In the genomic region with DNA sequence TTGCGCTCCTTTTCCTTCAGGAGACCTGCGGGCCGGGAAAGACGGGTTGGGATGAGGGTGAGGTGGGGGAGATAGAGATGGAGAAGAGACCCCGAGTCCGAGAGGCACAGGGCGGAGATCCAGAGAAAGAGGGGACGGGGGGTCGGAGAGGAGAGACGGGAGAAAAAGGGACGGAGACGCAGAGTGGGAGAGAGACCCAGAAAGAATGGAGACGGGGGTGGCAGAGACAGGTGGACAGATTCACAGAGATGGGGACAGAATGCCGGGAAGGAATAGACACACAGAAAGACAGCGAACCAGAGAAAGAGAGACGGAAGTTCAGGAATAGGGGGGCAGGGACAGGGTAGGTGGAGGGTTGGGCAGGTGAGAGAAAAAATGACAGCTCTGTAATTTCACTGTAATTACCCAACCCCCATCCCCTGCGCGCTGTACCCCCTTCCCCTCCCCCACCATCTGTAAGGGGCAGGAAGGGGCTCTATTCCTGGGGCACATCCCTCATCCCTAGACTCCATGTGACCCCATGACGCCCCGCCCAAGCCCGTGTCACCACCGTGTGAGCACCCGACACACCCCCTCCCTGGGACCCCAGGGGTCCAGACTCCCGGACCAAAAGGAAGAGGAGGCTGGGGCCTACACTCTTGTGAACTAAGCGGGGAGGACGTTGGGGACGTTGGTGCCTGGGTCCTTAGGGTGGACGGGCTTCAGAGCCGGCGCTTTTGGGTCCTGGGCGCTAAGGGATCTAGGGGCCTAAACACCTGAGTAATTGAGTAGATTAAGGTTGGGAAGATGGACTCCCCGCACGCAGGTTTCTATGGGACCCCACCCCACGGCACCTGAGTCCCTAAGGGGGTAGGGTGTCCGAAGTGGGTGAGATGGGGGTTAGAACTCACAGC, we compare ENCODE assay signal across 1 cellular context.
A peak's percentile ranks its signal among the peaks of the same experiment; 100 is the strongest.
TF ChIP-seq lines count a peak whose summit lies in the region.

No MANE protein-coding gene starts in this region.

TF ChIP-seq in WTC11, 78 proteins besides CTCF, POLR2A, EP300 and RAD21 (continued from another document):
- TF ChIP-seq USF2 (CRISPR knock-in tag; IDR thresholded peaks at IDR 0.05), result peak; percentile 27; the same call in 1 of the 2 replicates
- no peak for TF ChIP-seq EMX1 (CRISPR knock-in tag; IDR thresholded peaks at IDR 0.05)
- TF ChIP-seq, protein P1, sequence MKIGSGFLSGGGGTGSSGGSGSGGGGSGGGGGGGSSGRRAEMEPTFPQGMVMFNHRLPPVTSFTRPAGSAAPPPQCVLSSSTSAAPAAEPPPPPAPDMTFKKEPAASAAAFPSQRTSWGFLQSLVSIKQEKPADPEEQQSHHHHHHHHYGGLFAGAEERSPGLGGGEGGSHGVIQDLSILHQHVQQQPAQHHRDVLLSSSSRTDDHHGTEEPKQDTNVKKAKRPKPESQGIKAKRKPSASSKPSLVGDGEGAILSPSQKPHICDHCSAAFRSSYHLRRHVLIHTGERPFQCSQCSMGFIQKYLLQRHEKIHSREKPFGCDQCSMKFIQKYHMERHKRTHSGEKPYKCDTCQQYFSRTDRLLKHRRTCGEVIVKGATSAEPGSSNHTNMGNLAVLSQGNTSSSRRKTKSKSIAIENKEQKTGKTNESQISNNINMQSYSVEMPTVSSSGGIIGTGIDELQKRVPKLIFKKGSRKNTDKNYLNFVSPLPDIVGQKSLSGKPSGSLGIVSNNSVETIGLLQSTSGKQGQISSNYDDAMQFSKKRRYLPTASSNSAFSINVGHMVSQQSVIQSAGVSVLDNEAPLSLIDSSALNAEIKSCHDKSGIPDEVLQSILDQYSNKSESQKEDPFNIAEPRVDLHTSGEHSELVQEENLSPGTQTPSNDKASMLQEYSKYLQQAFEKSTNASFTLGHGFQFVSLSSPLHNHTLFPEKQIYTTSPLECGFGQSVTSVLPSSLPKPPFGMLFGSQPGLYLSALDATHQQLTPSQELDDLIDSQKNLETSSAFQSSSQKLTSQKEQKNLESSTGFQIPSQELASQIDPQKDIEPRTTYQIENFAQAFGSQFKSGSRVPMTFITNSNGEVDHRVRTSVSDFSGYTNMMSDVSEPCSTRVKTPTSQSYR (CRISPR knock-in tag; IDR thresholded peaks at IDR 0.05), result no peak
- TF ChIP-seq NFE2L1 (CRISPR knock-in tag; IDR thresholded peaks at IDR 0.05), result no peak
- TF ChIP-seq, protein P2, sequence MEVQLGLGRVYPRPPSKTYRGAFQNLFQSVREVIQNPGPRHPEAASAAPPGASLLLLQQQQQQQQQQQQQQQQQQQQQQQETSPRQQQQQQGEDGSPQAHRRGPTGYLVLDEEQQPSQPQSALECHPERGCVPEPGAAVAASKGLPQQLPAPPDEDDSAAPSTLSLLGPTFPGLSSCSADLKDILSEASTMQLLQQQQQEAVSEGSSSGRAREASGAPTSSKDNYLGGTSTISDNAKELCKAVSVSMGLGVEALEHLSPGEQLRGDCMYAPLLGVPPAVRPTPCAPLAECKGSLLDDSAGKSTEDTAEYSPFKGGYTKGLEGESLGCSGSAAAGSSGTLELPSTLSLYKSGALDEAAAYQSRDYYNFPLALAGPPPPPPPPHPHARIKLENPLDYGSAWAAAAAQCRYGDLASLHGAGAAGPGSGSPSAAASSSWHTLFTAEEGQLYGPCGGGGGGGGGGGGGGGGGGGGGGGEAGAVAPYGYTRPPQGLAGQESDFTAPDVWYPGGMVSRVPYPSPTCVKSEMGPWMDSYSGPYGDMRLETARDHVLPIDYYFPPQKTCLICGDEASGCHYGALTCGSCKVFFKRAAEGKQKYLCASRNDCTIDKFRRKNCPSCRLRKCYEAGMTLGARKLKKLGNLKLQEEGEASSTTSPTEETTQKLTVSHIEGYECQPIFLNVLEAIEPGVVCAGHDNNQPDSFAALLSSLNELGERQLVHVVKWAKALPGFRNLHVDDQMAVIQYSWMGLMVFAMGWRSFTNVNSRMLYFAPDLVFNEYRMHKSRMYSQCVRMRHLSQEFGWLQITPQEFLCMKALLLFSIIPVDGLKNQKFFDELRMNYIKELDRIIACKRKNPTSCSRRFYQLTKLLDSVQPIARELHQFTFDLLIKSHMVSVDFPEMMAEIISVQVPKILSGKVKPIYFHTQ (CRISPR knock-in tag; IDR thresholded peaks at IDR 0.05), result no peak
- no peak for TF ChIP-seq NR1H2 (CRISPR knock-in tag; IDR thresholded peaks at IDR 0.05)
- TF ChIP-seq, protein P3, sequence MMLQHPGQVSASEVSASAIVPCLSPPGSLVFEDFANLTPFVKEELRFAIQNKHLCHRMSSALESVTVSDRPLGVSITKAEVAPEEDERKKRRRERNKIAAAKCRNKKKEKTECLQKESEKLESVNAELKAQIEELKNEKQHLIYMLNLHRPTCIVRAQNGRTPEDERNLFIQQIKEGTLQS (CRISPR knock-in tag; conservative IDR thresholded peaks at IDR 0.05), result no peak
- no peak for TF ChIP-seq USF1 (CRISPR knock-in tag; IDR thresholded peaks at IDR 0.05)
- no peak for TF ChIP-seq FOXJ3 (CRISPR knock-in tag; IDR thresholded peaks at IDR 0.05; ENCODE audit: borderline replicate concordance)
- TF ChIP-seq ERG (CRISPR knock-in tag; IDR thresholded peaks at IDR 0.05), result no peak
- 0 out of 2 replicates have a peak, but pooled peaks have one; percentile 3 for TF ChIP-seq HMGXB4 (CRISPR knock-in tag; IDR thresholded peaks at IDR 0.05)
- no peak for TF ChIP-seq STAT6 (CRISPR knock-in tag; conservative IDR thresholded peaks at IDR 0.05; ENCODE audit: low read depth)
TF ChIP-seq in WTC11: peak in this region for 3.
